In genomic region chr4:162988530-162988929, GRCh38 we compare ENCODE assay signal across 25 cellular contexts.
"Had no signal": no experiment of that assay in that cellular context is flagged by ENCODE, and none has a peak within 500 bp of the region (broad histone marks: within the 10 kb centered on the region; RNA-seq: fewer than 3 reads in every experiment).

No MANE protein-coding gene starts in this region.

- H3K27me3 ChIP-seq: colonic mucosa, dorsolateral prefrontal cortex, esophagus muscularis mucosa, esophagus squamous epithelium, foreskin keratinocyte, gastrocnemius medialis, gastroesophageal sphincter, heart right ventricle had no signal

- H3K27ac ChIP-seq: colonic mucosa, coronary artery, dorsolateral prefrontal cortex, epithelial cell of prostate, esophagus muscularis mucosa, esophagus squamous epithelium, foreskin keratinocyte, gastrocnemius medialis, gastroesophageal sphincter, heart left ventricle, heart right ventricle had no signal

- DNase-seq: colonic mucosa; cortex of kidney; dermis blood vessel endothelial cell; dorsolateral prefrontal cortex; effector CD4-positive, alpha-beta T cell; effector CD8-positive, alpha-beta T cell; effector memory CD4-positive, alpha-beta T cell; effector memory CD8-positive, alpha-beta T cell; endodermal cell; erythroblast; esophagus squamous epithelium; foreskin fibroblast; foreskin keratinocyte; foreskin melanocyte; gastrocnemius medialis; glutamatergic neuron; head of caudate nucleus; heart left ventricle; heart right ventricle had no signal

- H3K9me3 ChIP-seq: colonic mucosa, esophagus muscularis mucosa, gastrocnemius medialis, gastroesophageal sphincter, heart left ventricle had no signal

- H3K27me3 Mint-ChIP-seq: dendritic cell treated with granulocyte-macrophage colony-stimulating factor and Interleukin-4, amounts not matched to agents 40 ng/mL and 50 ng/mL, for 4 days; effector memory CD8-positive, alpha-beta T cell had no signal

- ATAC-seq: effector memory CD8-positive, alpha-beta T cell; esophagus mucosa; foreskin keratinocyte; gastrocnemius medialis; gastroesophageal sphincter; heart left ventricle; heart right ventricle had no signal

- H3K4me3 Mint-ChIP-seq: dendritic cell treated with granulocyte-macrophage colony-stimulating factor and Interleukin-4, amounts not matched to agents 40 ng/mL and 50 ng/mL, for 4 days; effector memory CD8-positive, alpha-beta T cell; endodermal cell had no signal

- H3K36me3 ChIP-seq: colonic mucosa, esophagus muscularis mucosa, esophagus squamous epithelium, gastrocnemius medialis, gastroesophageal sphincter, heart left ventricle, heart right ventricle had no signal

- H3K9me3 Mint-ChIP-seq: dendritic cell treated with granulocyte-macrophage colony-stimulating factor and Interleukin-4, amounts not matched to agents 40 ng/mL and 50 ng/mL, for 4 days had no signal

- H3K4me3 ChIP-seq: colonic mucosa, coronary artery, esophagus muscularis mucosa, esophagus squamous epithelium, gastrocnemius medialis, gastroesophageal sphincter, heart left ventricle, heart right ventricle had no signal

- H3K27ac Mint-ChIP-seq: dendritic cell treated with granulocyte-macrophage colony-stimulating factor and Interleukin-4, amounts not matched to agents 40 ng/mL and 50 ng/mL, for 4 days; effector memory CD8-positive, alpha-beta T cell; endodermal cell had no signal

- H3K4me1 ChIP-seq: colonic mucosa, esophagus muscularis mucosa, esophagus squamous epithelium, foreskin keratinocyte, gastrocnemius medialis, gastroesophageal sphincter, heart left ventricle, heart right ventricle had no signal
